8 cellular contexts compared by ENCODE assay signal in the genomic region with DNA sequence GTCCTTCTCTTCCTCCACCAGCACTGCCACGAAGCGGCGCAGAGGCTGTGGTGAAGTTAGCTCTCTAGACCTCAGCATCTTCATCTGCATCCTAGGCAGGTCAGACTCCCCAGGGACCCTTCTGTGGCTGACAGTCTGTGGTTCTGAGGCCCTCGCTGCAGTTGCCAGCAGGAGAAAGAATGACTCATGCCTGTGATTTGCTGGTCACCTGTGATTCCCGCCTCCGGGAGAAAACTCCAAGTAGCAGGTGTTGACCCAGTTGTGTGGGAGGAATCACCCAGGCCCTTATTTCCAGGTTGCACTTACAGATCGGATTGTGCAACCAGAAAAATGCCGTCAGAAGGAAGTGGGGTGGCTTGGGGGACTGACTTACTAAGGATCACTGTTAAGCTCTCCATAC.
DNase-seq lines count a peak whose midpoint lies in the region; ATAC-seq lines count a peak whose summit lies in the region.

No MANE protein-coding gene starts in this region.

- intact Hi-C loops in Right ventricle myocardium inferior (cut with DNase I) = loop anchor here (2.0 kb wide), 1 partner anchor 189 kb away; no protein-coding TSS in a partner anchor

- DNase-seq in glomerular visceral epithelial cell (ENCODE audit: extremely low spot score) (peak; percentile 31), GM03348 (ENCODE audit: low spot score) (no peak), Right ventricle myocardium inferior (ENCODE audit: missing footprints) (no peak), NCI-H1048 (lab: John Stamatoyannopoulos, UW) (no peak)
- DNase-seq in activated CD4-positive, alpha-beta T cell treated with anti-CD3 and anti-CD28 coated beads for 4 hours = no peak

- ATAC-seq in GM18498 (IDR thresholded peaks at IDR 0.05; ENCODE audit: unreplicated experiment) (peak; percentile 48), GM21423 (IDR thresholded peaks at IDR 0.05; ENCODE audit: unreplicated experiment) (peak; percentile 66), HG03520 (IDR thresholded peaks at IDR 0.05; ENCODE audit: unreplicated experiment) (peak; percentile 62), Right ventricle myocardium inferior (no peak)
